Comparison of ENCODE assay signal across 2 cellular contexts in the genomic region with DNA sequence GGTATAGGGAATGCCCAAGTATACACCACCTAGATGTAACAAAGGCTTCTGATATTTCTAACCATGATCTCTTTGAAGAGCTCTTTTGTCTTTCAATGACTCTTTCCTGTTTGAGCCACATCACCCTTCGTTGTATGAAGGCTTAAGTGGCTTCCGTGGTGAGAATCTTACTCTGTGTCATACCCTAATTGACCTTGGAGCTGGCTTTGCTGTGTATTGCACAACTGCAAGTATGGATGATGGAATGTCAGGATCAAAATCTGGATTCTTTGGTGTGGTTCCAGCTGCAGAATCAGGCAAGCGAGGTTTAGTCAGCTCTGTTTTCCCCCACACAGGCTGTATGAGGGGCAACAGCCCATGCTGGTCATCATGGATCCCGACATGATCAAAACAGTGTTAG.
TF ChIP-seq lines count a peak whose summit lies in the region.

No MANE protein-coding gene starts in this region.

TF ChIP-seq in H1, 55 proteins besides CTCF, POLR2A, EP300 and RAD21:
- no peak for TF ChIP-seq RNF2 (IDR thresholded peaks at IDR 0.05; ENCODE audit: borderline replicate concordance, low read depth, low read length, missing control alignments, poor library complexity, severe bottlenecking)
- TF ChIP-seq CBX8 (IDR thresholded peaks at IDR 0.05; ENCODE audit: borderline replicate concordance, low read depth, low read length), result no peak
- TF ChIP-seq FOSL1 (IDR thresholded peaks at IDR 0.05; ENCODE audit: insufficient read depth, low read depth, low read length), result no peak
- TF ChIP-seq, protein P1, sequence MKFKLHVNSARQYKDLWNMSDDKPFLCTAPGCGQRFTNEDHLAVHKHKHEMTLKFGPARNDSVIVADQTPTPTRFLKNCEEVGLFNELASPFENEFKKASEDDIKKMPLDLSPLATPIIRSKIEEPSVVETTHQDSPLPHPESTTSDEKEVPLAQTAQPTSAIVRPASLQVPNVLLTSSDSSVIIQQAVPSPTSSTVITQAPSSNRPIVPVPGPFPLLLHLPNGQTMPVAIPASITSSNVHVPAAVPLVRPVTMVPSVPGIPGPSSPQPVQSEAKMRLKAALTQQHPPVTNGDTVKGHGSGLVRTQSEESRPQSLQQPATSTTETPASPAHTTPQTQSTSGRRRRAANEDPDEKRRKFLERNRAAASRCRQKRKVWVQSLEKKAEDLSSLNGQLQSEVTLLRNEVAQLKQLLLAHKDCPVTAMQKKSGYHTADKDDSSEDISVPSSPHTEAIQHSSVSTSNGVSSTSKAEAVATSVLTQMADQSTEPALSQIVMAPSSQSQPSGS (IDR thresholded peaks at IDR 0.05; ENCODE audit: low read length), result no peak
- TF ChIP-seq CREB1 (IDR thresholded peaks at IDR 0.05), result no peak
TF ChIP-seq in H1: peak in this region for 0.

TF ChIP-seq in HepG2, 621 proteins besides CTCF, POLR2A, EP300 and RAD21 (continues in another document):
- TF ChIP-seq ZBTB21 (CRISPR knock-in tag; IDR thresholded peaks at IDR 0.05) (0 out of 2 replicates have a peak, but pooled peaks have one; percentile 45), ZNF331 (CRISPR knock-in tag; IDR thresholded peaks at IDR 0.05) (peak; percentile 52; the same call in 1 of the 2 replicates), RXRA (CRISPR knock-in tag; IDR thresholded peaks at IDR 0.05) (peak; percentile 28; the same call in 1 of the 2 replicates), ATAD3A (CRISPR knock-in tag; IDR thresholded peaks at IDR 0.05) (no peak), ESRRA (CRISPR knock-in tag; IDR thresholded peaks at IDR 0.05; ENCODE audit: low read depth) (0 out of 2 replicates have a peak, but pooled peaks have one; percentile 63), HDAC2 (CRISPR knock-in tag; IDR thresholded peaks at IDR 0.05) (peak; percentile 74), ZNF768 (CRISPR knock-in tag; IDR thresholded peaks at IDR 0.05) (no peak), SOX5 (CRISPR knock-in tag; IDR thresholded peaks at IDR 0.05; ENCODE audit: borderline replicate concordance) (peak; percentile 71; the same call in 1 of the 2 replicates), MAFK (conservative IDR thresholded peaks at IDR 0.05 in 1 of 2, IDR thresholded peaks at IDR 0.05 in 1 of 2; ENCODE audit: low read length in 2 of 2) (no peak), ZBTB7B (CRISPR knock-in tag; IDR thresholded peaks at IDR 0.05) (peak; percentile 41; the same call in 1 of the 2 replicates), ZNF577 (CRISPR knock-in tag; IDR thresholded peaks at IDR 0.05; ENCODE audit: borderline replicate concordance, low read depth) (no peak), SAP130 (CRISPR knock-in tag; IDR thresholded peaks at IDR 0.05; ENCODE audit: low read depth) (peak; percentile 57), MIER3 (CRISPR knock-in tag; IDR thresholded peaks at IDR 0.05; ENCODE audit: borderline replicate concordance) (peak; percentile 34; the same call in 1 of the 2 replicates), HDAC1 (CRISPR knock-in tag; IDR thresholded peaks at IDR 0.05) (0 out of 2 replicates have a peak, but pooled peaks have one; percentile 37), FOXA3 (CRISPR knock-in tag; IDR thresholded peaks at IDR 0.05) (peak; percentile 50; the same call in 1 of the 2 replicates), SIX4 (CRISPR knock-in tag; IDR thresholded peaks at IDR 0.05) (no peak), GTF3A (CRISPR knock-in tag; conservative IDR thresholded peaks at IDR 0.05) (no peak), ELF1 (CRISPR knock-in tag; IDR thresholded peaks at IDR 0.05) (peak; percentile 38; the same call in 1 of the 2 replicates), MAFF (IDR thresholded peaks at IDR 0.05; ENCODE audit: low read depth, low read length) (no peak), ZNF350 (CRISPR knock-in tag; IDR thresholded peaks at IDR 0.05; ENCODE audit: borderline replicate concordance, low read depth) (no peak), SOX6 (IDR thresholded peaks at IDR 0.05) (no peak), SOX6 (CRISPR knock-in tag; IDR thresholded peaks at IDR 0.05) (peak; percentile 50; the same call in 1 of the 2 replicates), HNRNPUL1 (IDR thresholded peaks at IDR 0.05; ENCODE audit: low read depth, low read length) (no peak), FOXJ3 (CRISPR knock-in tag; IDR thresholded peaks at IDR 0.05; ENCODE audit: borderline replicate concordance) (peak; percentile 15; the same call in 1 of the 2 replicates), ZNF138 (CRISPR knock-in tag; IDR thresholded peaks at IDR 0.05; ENCODE audit: low read depth) (no peak)
- TF ChIP-seq, protein P2, sequence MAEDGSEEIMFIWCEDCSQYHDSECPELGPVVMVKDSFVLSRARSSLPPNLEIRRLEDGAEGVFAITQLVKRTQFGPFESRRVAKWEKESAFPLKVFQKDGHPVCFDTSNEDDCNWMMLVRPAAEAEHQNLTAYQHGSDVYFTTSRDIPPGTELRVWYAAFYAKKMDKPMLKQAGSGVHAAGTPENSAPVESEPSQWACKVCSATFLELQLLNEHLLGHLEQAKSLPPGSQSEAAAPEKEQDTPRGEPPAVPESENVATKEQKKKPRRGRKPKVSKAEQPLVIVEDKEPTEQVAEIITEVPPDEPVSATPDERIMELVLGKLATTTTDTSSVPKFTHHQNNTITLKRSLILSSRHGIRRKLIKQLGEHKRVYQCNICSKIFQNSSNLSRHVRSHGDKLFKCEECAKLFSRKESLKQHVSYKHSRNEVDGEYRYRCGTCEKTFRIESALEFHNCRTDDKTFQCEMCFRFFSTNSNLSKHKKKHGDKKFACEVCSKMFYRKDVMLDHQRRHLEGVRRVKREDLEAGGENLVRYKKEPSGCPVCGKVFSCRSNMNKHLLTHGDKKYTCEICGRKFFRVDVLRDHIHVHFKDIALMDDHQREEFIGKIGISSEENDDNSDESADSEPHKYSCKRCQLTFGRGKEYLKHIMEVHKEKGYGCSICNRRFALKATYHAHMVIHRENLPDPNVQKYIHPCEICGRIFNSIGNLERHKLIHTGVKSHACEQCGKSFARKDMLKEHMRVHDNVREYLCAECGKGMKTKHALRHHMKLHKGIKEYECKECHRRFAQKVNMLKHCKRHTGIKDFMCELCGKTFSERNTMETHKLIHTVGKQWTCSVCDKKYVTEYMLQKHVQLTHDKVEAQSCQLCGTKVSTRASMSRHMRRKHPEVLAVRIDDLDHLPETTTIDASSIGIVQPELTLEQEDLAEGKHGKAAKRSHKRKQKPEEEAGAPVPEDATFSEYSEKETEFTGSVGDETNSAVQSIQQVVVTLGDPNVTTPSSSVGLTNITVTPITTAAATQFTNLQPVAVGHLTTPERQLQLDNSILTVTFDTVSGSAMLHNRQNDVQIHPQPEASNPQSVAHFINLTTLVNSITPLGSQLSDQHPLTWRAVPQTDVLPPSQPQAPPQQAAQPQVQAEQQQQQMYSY (CRISPR knock-in tag; IDR thresholded peaks at IDR 0.05), result no peak
- TF ChIP-seq, protein P3, sequence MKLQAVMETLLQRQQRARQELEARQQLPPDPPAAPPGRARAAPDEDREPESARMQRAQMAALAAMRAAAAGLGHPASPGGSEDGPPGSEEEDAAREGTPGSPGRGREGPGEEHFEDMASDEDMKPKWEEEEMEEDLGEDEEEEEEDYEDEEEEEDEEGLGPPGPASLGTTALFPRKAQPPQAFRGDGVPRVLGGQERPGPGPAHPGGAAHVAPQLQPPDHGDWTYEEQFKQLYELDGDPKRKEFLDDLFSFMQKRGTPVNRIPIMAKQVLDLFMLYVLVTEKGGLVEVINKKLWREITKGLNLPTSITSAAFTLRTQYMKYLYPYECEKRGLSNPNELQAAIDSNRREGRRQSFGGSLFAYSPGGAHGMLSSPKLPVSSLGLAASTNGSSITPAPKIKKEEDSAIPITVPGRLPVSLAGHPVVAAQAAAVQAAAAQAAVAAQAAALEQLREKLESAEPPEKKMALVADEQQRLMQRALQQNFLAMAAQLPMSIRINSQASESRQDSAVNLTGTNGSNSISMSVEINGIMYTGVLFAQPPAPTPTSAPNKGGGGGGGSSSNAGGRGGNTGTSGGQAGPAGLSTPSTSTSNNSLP (IDR thresholded peaks at IDR 0.05; ENCODE audit: low read depth, low read length), result peak; percentile 81
- TF ChIP-seq, protein P4, sequence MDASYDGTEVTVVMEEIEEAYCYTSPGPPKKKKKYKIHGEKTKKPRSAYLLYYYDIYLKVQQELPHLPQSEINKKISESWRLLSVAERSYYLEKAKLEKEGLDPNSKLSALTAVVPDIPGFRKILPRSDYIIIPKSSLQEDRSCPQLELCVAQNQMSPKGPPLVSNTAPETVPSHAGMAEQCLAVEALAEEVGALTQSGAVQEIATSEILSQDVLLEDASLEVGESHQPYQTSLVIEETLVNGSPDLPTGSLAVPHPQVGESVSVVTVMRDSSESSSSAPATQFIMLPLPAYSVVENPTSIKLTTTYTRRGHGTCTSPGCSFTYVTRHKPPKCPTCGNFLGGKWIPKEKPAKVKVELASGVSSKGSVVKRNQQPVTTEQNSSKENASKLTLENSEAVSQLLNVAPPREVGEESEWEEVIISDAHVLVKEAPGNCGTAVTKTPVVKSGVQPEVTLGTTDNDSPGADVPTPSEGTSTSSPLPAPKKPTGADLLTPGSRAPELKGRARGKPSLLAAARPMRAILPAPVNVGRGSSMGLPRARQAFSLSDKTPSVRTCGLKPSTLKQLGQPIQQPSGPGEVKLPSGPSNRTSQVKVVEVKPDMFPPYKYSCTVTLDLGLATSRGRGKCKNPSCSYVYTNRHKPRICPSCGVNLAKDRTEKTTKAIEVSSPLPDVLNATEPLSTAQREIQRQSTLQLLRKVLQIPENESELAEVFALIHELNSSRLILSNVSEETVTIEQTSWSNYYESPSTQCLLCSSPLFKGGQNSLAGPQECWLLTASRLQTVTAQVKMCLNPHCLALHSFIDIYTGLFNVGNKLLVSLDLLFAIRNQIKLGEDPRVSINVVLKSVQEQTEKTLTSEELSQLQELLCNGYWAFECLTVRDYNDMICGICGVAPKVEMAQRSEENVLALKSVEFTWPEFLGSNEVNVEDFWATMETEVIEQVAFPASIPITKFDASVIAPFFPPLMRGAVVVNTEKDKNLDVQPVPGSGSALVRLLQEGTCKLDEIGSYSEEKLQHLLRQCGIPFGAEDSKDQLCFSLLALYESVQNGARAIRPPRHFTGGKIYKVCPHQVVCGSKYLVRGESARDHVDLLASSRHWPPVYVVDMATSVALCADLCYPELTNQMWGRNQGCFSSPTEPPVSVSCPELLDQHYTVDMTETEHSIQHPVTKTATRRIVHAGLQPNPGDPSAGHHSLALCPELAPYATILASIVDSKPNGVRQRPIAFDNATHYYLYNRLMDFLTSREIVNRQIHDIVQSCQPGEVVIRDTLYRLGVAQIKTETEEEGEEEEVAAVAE (CRISPR knock-in tag; IDR thresholded peaks at IDR 0.05; ENCODE audit: borderline replicate concordance), result 0 out of 2 replicates have a peak, but pooled peaks have one; percentile 24
- TF ChIP-seq, protein P5, sequence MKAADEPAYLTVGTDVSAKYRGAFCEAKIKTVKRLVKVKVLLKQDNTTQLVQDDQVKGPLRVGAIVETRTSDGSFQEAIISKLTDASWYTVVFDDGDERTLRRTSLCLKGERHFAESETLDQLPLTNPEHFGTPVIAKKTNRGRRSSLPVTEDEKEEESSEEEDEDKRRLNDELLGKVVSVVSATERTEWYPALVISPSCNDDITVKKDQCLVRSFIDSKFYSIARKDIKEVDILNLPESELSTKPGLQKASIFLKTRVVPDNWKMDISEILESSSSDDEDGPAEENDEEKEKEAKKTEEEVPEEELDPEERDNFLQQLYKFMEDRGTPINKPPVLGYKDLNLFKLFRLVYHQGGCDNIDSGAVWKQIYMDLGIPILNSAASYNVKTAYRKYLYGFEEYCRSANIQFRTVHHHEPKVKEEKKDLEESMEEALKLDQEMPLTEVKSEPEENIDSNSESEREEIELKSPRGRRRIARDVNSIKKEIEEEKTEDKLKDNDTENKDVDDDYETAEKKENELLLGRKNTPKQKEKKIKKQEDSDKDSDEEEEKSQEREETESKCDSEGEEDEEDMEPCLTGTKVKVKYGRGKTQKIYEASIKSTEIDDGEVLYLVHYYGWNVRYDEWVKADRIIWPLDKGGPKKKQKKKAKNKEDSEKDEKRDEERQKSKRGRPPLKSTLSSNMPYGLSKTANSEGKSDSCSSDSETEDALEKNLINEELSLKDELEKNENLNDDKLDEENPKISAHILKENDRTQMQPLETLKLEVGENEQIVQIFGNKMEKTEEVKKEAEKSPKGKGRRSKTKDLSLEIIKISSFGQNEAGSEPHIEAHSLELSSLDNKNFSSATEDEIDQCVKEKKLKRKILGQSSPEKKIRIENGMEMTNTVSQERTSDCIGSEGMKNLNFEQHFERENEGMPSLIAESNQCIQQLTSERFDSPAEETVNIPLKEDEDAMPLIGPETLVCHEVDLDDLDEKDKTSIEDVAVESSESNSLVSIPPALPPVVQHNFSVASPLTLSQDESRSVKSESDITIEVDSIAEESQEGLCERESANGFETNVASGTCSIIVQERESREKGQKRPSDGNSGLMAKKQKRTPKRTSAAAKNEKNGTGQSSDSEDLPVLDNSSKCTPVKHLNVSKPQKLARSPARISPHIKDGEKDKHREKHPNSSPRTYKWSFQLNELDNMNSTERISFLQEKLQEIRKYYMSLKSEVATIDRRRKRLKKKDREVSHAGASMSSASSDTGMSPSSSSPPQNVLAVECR (CRISPR knock-in tag; IDR thresholded peaks at IDR 0.05; ENCODE audit: borderline replicate concordance), result no peak
- TF ChIP-seq, protein P6, sequence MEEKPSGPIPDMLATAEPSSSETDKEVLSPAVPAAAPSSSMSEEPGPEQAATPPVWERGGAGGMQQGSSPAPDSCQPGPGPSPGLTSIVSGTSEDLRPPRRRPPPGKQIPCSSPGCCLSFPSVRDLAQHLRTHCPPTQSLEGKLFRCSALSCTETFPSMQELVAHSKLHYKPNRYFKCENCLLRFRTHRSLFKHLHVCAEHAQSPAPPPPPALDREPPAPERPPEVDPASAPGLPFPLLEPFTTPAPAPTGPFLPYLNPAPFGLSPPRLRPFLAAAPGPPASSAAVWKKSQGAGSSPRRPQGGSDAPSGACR (CRISPR knock-in tag; IDR thresholded peaks at IDR 0.05), result no peak
- TF ChIP-seq, protein P7, sequence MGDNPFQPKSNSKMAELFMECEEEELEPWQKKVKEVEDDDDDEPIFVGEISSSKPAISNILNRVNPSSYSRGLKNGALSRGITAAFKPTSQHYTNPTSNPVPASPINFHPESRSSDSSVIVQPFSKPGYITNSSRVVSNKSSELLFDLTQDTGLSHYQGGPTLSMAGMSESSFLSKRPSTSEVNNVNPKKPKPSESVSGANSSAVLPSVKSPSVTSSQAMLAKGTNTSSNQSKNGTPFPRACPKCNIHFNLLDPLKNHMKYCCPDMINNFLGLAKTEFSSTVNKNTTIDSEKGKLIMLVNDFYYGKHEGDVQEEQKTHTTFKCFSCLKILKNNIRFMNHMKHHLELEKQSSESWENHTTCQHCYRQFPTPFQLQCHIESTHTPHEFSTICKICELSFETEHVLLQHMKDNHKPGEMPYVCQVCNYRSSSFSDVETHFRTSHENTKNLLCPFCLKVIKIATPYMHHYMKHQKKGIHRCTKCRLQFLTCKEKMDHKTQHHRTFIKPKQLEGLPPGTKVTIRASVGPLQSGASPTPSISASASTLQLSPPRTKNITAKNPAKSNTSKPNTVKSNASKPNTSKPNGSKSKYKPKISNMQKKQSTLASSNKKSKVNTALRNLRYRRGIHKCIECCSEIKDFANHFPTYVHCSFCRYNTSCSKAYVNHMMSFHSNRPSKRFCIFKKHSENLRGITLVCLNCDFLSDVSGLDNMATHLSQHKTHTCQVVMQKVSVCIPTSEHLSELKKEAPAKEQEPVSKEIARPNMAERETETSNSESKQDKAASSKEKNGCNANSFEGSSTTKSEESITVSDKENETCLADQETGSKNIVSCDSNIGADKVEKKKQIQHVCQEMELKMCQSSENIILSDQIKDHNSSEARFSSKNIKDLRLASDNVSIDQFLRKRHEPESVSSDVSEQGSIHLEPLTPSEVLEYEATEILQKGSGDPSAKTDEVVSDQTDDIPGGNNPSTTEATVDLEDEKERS (CRISPR knock-in tag; IDR thresholded peaks at IDR 0.05), result no peak
